In genomic region chrX:154733072-154733425, GRCh38 we compare ENCODE assay signal across 10 cellular contexts. TPM values are rescaled to one million over a fixed set of nuclear protein-coding genes. Genes with fewer than 3 reads are reported as not detected.
DNase-seq lines count a peak whose midpoint lies in the region; ATAC-seq and TF ChIP-seq lines count a peak whose summit lies in the region.
"Had no signal": no experiment of that assay in that cellular context is flagged by ENCODE, and none has a peak within 500 bp of the region (broad histone marks: within the 10 kb centered on the region; RNA-seq: fewer than 3 reads in every experiment).

No MANE protein-coding gene starts in this region.

- H3K9me3 ChIP-seq in tibial artery = no peaks in the 10 kb centered on the region

- H3K4me1 Mint-ChIP-seq in activated naive CD8-positive, alpha-beta T cell treated with anti-CD3 and anti-CD28 coated beads, Interleukin-2, amount 50 U/mL, for 24 hours = peaks cover 96% of the 10 kb centered on the region
- H3K4me1 Mint-ChIP-seq in WTC11 = peaks cover 12% of the 10 kb centered on the region

- intact Hi-C loops in tibial artery (cut with DNase I; ENCODE audit: low total_unique reads) = no loop called here

- POLR2A ChIA-PET in WTC11 (lab: Charles Lee) = no interaction called here

- no peaks in the 10 kb centered on the region for H3K27me3 Mint-ChIP-seq in activated naive CD8-positive, alpha-beta T cell treated with anti-CD3 and anti-CD28 coated beads, Interleukin-2, amount 50 U/mL, for 24 hours
- H3K27me3 Mint-ChIP-seq in WTC11 (ENCODE audit: low read depth) = no peaks in the 10 kb centered on the region; the same call in 1 of the 2 replicates

- no peaks in the 10 kb centered on the region for H3K9me3 Mint-ChIP-seq in activated naive CD4-positive, alpha-beta T cell treated with anti-CD3 and anti-CD28 coated beads, Interleukin-2, amount 50 U/mL, for 72 hours
- no peaks in the 10 kb centered on the region for H3K9me3 Mint-ChIP-seq in activated naive CD8-positive, alpha-beta T cell treated with anti-CD3 and anti-CD28 coated beads, Interleukin-2, amount 50 U/mL, for 24 hours
- no peaks in the 10 kb centered on the region for H3K9me3 Mint-ChIP-seq in WTC11

- H3K4me1 ChIP-seq in tibial artery = peaks cover 0 to 100% (median 45%) of the 10 kb centered on the region in 4 donors

- peaks cover 0 to 9% of the 10 kb centered on the region in 2 donors for H3K36me3 Mint-ChIP-seq in activated naive CD4-positive, alpha-beta T cell treated with anti-CD3 and anti-CD28 coated beads, Interleukin-2, amount 50 U/mL, for 72 hours
- H3K36me3 Mint-ChIP-seq in activated naive CD8-positive, alpha-beta T cell treated with anti-CD3 and anti-CD28 coated beads, Interleukin-2, amount 50 U/mL, for 24 hours (ENCODE audit: low read depth) = no peaks in the 10 kb centered on the region
- H3K36me3 Mint-ChIP-seq in WTC11 = no peaks in the 10 kb centered on the region

- peak overlapping the region; percentile 47 to 74 for H3K27ac ChIP-seq in tibial artery
- H3K27ac ChIP-seq: KMS-11 had no signal

- H3K4me3 Mint-ChIP-seq in activated naive CD8-positive, alpha-beta T cell treated with anti-CD3 and anti-CD28 coated beads, Interleukin-2, amount 50 U/mL, for 24 hours = peak overlapping the region; percentile 58
- no peak overlapping the region for H3K4me3 Mint-ChIP-seq in WTC11

- H3K27ac Mint-ChIP-seq in activated naive CD4-positive, alpha-beta T cell treated with anti-CD3 and anti-CD28 coated beads, Interleukin-2, amount 50 U/mL, for 72 hours = peak overlapping the region in 1 of 2 donors; percentile 26
- H3K27ac Mint-ChIP-seq in activated naive CD8-positive, alpha-beta T cell treated with anti-CD3 and anti-CD28 coated beads, Interleukin-2, amount 50 U/mL, for 24 hours = peak overlapping the region; percentile 63
- no peak overlapping the region for H3K27ac Mint-ChIP-seq in WTC11

- H3K4me3 ChIP-seq in tibial artery = no peak overlapping the region

- no peaks in the 10 kb centered on the region for H3K36me3 ChIP-seq in tibial artery

- TF ChIP-seq CTCF in tibial artery (IDR thresholded peaks at IDR 0.05) (no peak), WTC11 (IDR thresholded peaks at IDR 0.05) (no peak)

- H3K27me3 ChIP-seq in tibial artery = no peaks in the 10 kb centered on the region

- ATAC-seq in activated naive CD4-positive, alpha-beta T cell treated with anti-CD3 and anti-CD28 coated beads, Interleukin-2, amount 50 U/mL, for 72 hours = peak; percentile 15 to 72
- peak; percentile 33 for ATAC-seq in activated naive CD8-positive, alpha-beta T cell treated with anti-CD3 and anti-CD28 coated beads, Interleukin-2, amount 50 U/mL, for 24 hours
- ATAC-seq in WTC11 = no peak

- DNase-seq in activated naive CD4-positive, alpha-beta T cell treated with anti-CD3 and anti-CD28 coated beads, Interleukin-2, amount 50 U/mL, for 72 hours (ENCODE audit: low spot score in 2 of 2) = no peak
- no peak for DNase-seq in activated naive CD4-positive, alpha-beta T cell treated with Interleukin-2 at 50 U/mL for 16 hours
- no peak for DNase-seq in activated naive CD8-positive, alpha-beta T cell treated with anti-CD3 and anti-CD28 coated beads, Interleukin-2, amount 50 U/mL, for 24 hours
- DNase-seq in kidney tubule cell (ENCODE audit: low spot score) (peak; percentile 33), tibial artery (no peak), HuH-7.5 (ENCODE audit: low spot score) (no peak), WTC11 (ENCODE audit: low spot score) (no peak)
- no peak for DNase-seq in stimulated activated CD4-positive, alpha-beta T cell treated with anti-CD3 and anti-CD28 coated beads, Interleukin-1b, Interleukin-23, amount 100 ng/mL, for 48 hours
- DNase-seq: effector CD4-positive, alpha-beta T cell had no signal

- CTCF ChIA-PET in WTC11 (lab: Charles Lee) = no interaction called here

TF ChIP-seq in WTC11, 78 proteins besides CTCF, POLR2A, EP300 and RAD21:
- TF ChIP-seq ZNF232 (CRISPR knock-in tag; IDR thresholded peaks at IDR 0.05) = no peak
- no peak for TF ChIP-seq ZNF263 (CRISPR knock-in tag; IDR thresholded peaks at IDR 0.05; ENCODE audit: low read depth)
- no peak for TF ChIP-seq ARID4B (CRISPR knock-in tag; IDR thresholded peaks at IDR 0.05; ENCODE audit: borderline replicate concordance)
- no peak for TF ChIP-seq ZNF219 (CRISPR knock-in tag; IDR thresholded peaks at IDR 0.05; ENCODE audit: borderline replicate concordance)

RNA-seq across cellular contexts. Expression of gene GAB3, which starts 17.8 kb away (rescaled TPM):
- 1 to 10 TPM; 3.3 to 4.0 TPM for total RNA-seq in activated naive CD4-positive, alpha-beta T cell treated with anti-CD3 and anti-CD28 coated beads, Interleukin-2, amount 50 U/mL, for 72 hours
- 0.66 to 1.0 TPM (median 0.72 TPM) in 3 replicates for total RNA-seq in WTC11 (2021)

RNA-seq across cellular contexts. Expression of gene DKC1, which starts 29.6 kb away (rescaled TPM):
- total RNA-seq in activated naive CD4-positive, alpha-beta T cell treated with anti-CD3 and anti-CD28 coated beads, Interleukin-2, amount 50 U/mL, for 72 hours = 100 to 1,000 TPM; 112 to 120 TPM
- 108 to 123 TPM (median 112 TPM) in 3 replicates for total RNA-seq in WTC11 (2021)
